36 cellular contexts compared by ENCODE assay signal in the genomic region with DNA sequence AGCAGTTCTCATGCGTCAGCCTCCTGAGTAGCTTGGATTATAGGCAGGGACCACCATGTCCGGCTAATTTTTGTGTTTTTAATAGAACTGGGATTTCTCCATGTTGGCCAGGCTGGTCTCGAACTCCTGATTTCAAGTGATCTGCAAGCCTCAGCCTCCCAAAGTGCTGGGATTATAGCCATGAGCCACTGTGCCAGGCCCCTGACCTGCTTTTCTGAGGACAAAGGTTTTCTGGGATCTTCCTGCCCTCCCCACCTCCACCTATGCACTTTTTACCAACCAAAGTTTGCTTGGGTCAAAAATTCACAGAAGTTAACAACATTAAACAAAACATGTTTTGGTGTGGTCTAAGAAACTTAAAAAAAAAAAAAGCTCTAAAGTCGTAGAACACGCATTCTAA.
"Had no signal": no experiment of that assay in that cellular context is flagged by ENCODE, and none has a peak within 500 bp of the region (broad histone marks: within the 10 kb centered on the region; RNA-seq: fewer than 3 reads in every experiment).

No MANE protein-coding gene starts in this region.

- H3K9me3 ChIP-seq: MG63 had no signal

- H3K36me3 ChIP-seq: MG63 had no signal

- H3K27ac ChIP-seq: KMS-11 had no signal

- H3K4me3 ChIP-seq: MG63 had no signal

- DNase-seq: Karpas-422, Kasumi-1, KG1, MG63, MM.1S, MV-4-11, NCI-H1048, NCI-H1092, NCI-H1092 treated with DMSO at 0.1 percent for 48 hours, NCI-H1105, NCI-H1105 treated with DMSO at 0.1 percent for 48 hours, NCI-H1417, NCI-H1417 treated with DMSO at 0.1 percent for 48 hours, NCI-H1436, NCI-H1436 treated with DMSO at 0.1 percent for 48 hours, NCI-H146, NCI-H1694, NCI-H1694 treated with DMSO at 0.1 percent for 48 hours, NCI-H187, NCI-H187 treated with DMSO at 0.1 percent for 48 hours, NCI-H1930, NCI-H2029, NCI-H2029 treated with DMSO at 0.1 percent for 48 hours, NCI-H2081, NCI-H2081 treated with DMSO at 0.1 percent for 48 hours, NCI-H2107, NCI-H2171, NCI-H2171 treated with DMSO at 0.1 percent for 48 hours, NCI-H2227 treated with DMSO at 0.1 percent for 48 hours, NCI-H226, NCI-H345, NCI-H446, NCI-H446 treated with DMSO at 0.1 percent for 48 hours, NCI-H510A, NCI-H510A treated with DMSO at 0.1 percent for 48 hours had no signal

- H3K27me3 ChIP-seq: MG63 had no signal
